In the genomic region with DNA sequence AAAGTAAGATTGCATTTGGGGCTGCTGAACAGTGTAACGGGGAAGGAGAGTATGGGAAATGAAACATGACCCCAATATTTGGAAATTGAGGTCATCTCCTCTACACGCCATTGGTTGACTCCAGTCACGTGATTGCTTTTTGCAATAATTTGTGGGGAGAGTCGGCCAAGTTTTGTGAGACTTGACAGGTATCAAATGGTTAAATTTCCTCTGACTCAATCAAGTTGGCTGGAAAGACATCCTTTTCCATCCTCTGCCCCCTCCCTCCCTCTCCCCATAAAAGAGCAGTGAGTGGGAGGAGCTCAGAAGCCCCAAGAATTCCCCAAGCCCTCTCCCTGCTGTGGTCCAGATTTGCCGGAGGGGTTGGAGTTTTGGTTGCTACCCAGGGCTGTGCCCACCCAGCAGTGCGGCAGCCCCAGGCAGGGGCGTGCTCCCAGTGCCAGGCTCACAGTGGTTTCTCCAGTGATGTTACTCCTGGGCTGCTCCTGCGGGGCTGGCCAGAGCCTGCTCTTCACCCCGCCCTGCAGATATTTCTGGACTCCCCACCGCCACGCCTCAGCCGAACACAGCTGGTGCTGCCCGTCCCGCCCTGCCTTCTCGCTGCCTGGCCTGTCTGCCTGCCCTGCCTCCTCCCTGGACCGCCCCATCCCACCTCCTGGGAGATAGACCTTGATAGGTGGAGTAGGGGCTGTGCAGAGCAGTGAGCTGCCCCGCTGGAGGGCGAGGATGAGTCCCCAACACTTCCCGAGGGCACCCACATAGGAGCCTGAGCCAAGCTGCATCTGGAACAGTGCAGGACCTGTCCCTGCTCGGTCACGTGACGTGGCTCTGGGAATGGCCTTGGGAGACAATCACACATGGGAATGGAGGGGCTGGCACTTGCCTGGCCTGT, we compare ENCODE assay signal across 9 cellular contexts. TPM values are rescaled to one million over a fixed set of nuclear protein-coding genes. Genes with fewer than 3 reads are reported as not detected.
DNase-seq lines count a peak whose midpoint lies in the region; TF ChIP-seq lines count a peak whose summit lies in the region.
"Had no signal": no experiment of that assay in that cellular context is flagged by ENCODE, and none has a peak within 500 bp of the region (broad histone marks: within the 10 kb centered on the region; RNA-seq: fewer than 3 reads in every experiment).

No MANE protein-coding gene starts in this region.

- H3K36me3 Mint-ChIP-seq in activated T-helper 2 cell treated with anti-CD3 and anti-CD28 coated beads, Interferon-gamma antibody, Interleukin-2, Interleukin-4, amounts not matched to agents 10 μg/mL and 5 μg/mL and 100 μg/mL, durations not matched to agents 14 hours and 24 hours and 36 hours (ENCODE audit: low read depth) = no peaks in the 10 kb centered on the region
- H3K36me3 Mint-ChIP-seq: memory B cell had no signal

- H3K4me2 ChIP-seq in trophoblast cell (ENCODE audit: low read length) = peak overlapping the region; percentile 59

- H3K9me3 Mint-ChIP-seq in activated T-helper 2 cell treated with anti-CD3 and anti-CD28 coated beads, Interferon-gamma antibody, Interleukin-2, Interleukin-4, amounts not matched to agents 10 μg/mL and 5 μg/mL and 100 μg/mL, durations not matched to agents 14 hours and 24 hours and 36 hours = no peaks in the 10 kb centered on the region
- H3K9me3 Mint-ChIP-seq: memory B cell had no signal

- peak overlapping the region; percentile 2 for H3K18ac ChIP-seq in trophoblast cell (ENCODE audit: low read length)

- H3K4me1 ChIP-seq in SJCRH30 (peaks cover 31% of the 10 kb centered on the region), trophoblast cell (ENCODE audit: control insufficient read depth in 1 of 2, insufficient read depth in 2 of 2, low read length in 2 of 2) (peaks cover 28 to 45% of the 10 kb centered on the region in 2 experiments)

- H3K27me3 ChIP-seq in BJ (ENCODE audit: control insufficient read depth, insufficient read depth, low read length) (no peaks in the 10 kb centered on the region), SJCRH30 (no peaks in the 10 kb centered on the region), trophoblast cell (ENCODE audit: insufficient read depth, low read length) (no peaks in the 10 kb centered on the region)

- WGBS in trophoblast cell (ENCODE audit: extremely low coverage, insufficient coverage, insufficient read length) = no CpG with 5 or more reads among the region's 22 CpGs

- peak overlapping the region; percentile 59 for H3K4ac ChIP-seq in trophoblast cell (ENCODE audit: low read depth, low read length)

- no peak overlapping the region for H2BK120ac ChIP-seq in trophoblast cell (ENCODE audit: insufficient read depth, low read length, poor library complexity)

- no peak overlapping the region for H2BK5ac ChIP-seq in trophoblast cell (ENCODE audit: low read depth, low read length, poor library complexity)

- POLR2A ChIA-PET in BJ (lab: Charles Lee) = interaction anchor here (1.0 to 1.3 kb wide), 4 partner anchors 17 to 210 kb away, joined by 3 to 4 read pairs (median 3); no protein-coding TSS in a partner anchor

- H3K4me3 Mint-ChIP-seq in activated T-helper 2 cell treated with anti-CD3 and anti-CD28 coated beads, Interferon-gamma antibody, Interleukin-2, Interleukin-4, amounts not matched to agents 10 μg/mL and 5 μg/mL and 100 μg/mL, durations not matched to agents 14 hours and 24 hours and 36 hours (ENCODE audit: low read depth) = no peak overlapping the region
- H3K4me3 Mint-ChIP-seq: memory B cell had no signal

- H3K14ac ChIP-seq in trophoblast cell (ENCODE audit: low read length) = no peak overlapping the region

- H3K9ac ChIP-seq in trophoblast cell (ENCODE audit: low read length) = peak overlapping the region; percentile 14

- no peak overlapping the region for H3K27ac Mint-ChIP-seq in activated T-helper 2 cell treated with anti-CD3 and anti-CD28 coated beads, Interferon-gamma antibody, Interleukin-2, Interleukin-4, amounts not matched to agents 10 μg/mL and 5 μg/mL and 100 μg/mL, durations not matched to agents 14 hours and 24 hours and 36 hours
- H3K27ac Mint-ChIP-seq: memory B cell had no signal

- peaks cover 15% of the 10 kb centered on the region for H3K27me3 Mint-ChIP-seq in activated T-helper 2 cell treated with anti-CD3 and anti-CD28 coated beads, Interferon-gamma antibody, Interleukin-2, Interleukin-4, amounts not matched to agents 10 μg/mL and 5 μg/mL and 100 μg/mL, durations not matched to agents 14 hours and 24 hours and 36 hours (ENCODE audit: low read depth)

- H3K79me2 ChIP-seq in trophoblast cell (ENCODE audit: control insufficient read depth, insufficient read depth, low read length, poor library complexity) = peaks cover 49% of the 10 kb centered on the region

- no peak for TF ChIP-seq CTCF in BJ (IDR thresholded peaks at IDR 0.05; ENCODE audit: insufficient read depth, low read depth, low read length)
- no peak for TF ChIP-seq CTCF in fibroblast of villous mesenchyme (IDR thresholded peaks at IDR 0.05; ENCODE audit: insufficient read depth, low read depth, low read length)
- no peak for TF ChIP-seq CTCF in GM13976 (IDR thresholded peaks at IDR 0.05; ENCODE audit: borderline replicate concordance, control extremely low read depth, extremely low read depth, insufficient read depth, missing control alignments)

- peaks cover 29% of the 10 kb centered on the region for H3K79me1 ChIP-seq in trophoblast cell (ENCODE audit: low read length)

- no peak overlapping the region for H2AFZ ChIP-seq in trophoblast cell (ENCODE audit: insufficient read depth, low read length, poor library complexity)

- H3K23ac ChIP-seq in trophoblast cell (ENCODE audit: low read length) = no peak overlapping the region

- no peak overlapping the region for H2BK12ac ChIP-seq in trophoblast cell (ENCODE audit: low read length)

- CTCF ChIA-PET in BJ (lab: Yijun Ruan, JAX) = interaction anchor here (0.7 to 5.2 kb wide), 9 partner anchors 11 to 195 kb away, joined by 3 to 29 read pairs (median 3); no protein-coding TSS in a partner anchor

- no peak overlapping the region for H4K91ac ChIP-seq in trophoblast cell (ENCODE audit: low read depth, low read length)

- no peaks in the 10 kb centered on the region for H3K4me1 Mint-ChIP-seq in activated T-helper 2 cell treated with anti-CD3 and anti-CD28 coated beads, Interferon-gamma antibody, Interleukin-2, Interleukin-4, amounts not matched to agents 10 μg/mL and 5 μg/mL and 100 μg/mL, durations not matched to agents 14 hours and 24 hours and 36 hours (ENCODE audit: low read depth)
- H3K4me1 Mint-ChIP-seq: memory B cell had no signal

- peak overlapping the region; percentile 76 for H3K4me3 ChIP-seq in BJ (ENCODE audit: low read depth, low read length)
- H3K4me3 ChIP-seq in SJCRH30 = peak overlapping the region; percentile 37
- peak overlapping the region; percentile 80 for H3K4me3 ChIP-seq in fibroblast of villous mesenchyme (ENCODE audit: low read depth, low read length)
- H3K4me3 ChIP-seq in trophoblast cell (ENCODE audit: low read depth, low read length) = peak overlapping the region; percentile 41

- H3K27ac ChIP-seq in SJCRH30 (peak overlapping the region; percentile 72), trophoblast cell (ENCODE audit: low read depth, low read length) (no peak overlapping the region)

- H3K9me3 ChIP-seq in SJCRH30 (replicated peaks) = no peaks in the 10 kb centered on the region
- H3K9me3 ChIP-seq in trophoblast cell (ENCODE audit: insufficient read depth, low read depth, low read length) = peaks cover 3% of the 10 kb centered on the region

- DNase-seq in BJ (ENCODE audit: low read depth) (peak; percentile 98), SJCRH30 (peak; percentile 95 to 96), fibroblast of villous mesenchyme (ENCODE audit: low read depth) (peak; percentile 98), trophoblast cell (peak in 1 of 2 donors; percentile 19), GM13976 (ENCODE audit: low spot score) (no peak), HuH-7.5 (ENCODE audit: low spot score) (no peak), SHP77 treated with DMSO at 0.1 percent for 48 hours (lab: John Stamatoyannopoulos, UW) (no peak)
- DNase-seq in activated T-helper 2 cell treated with anti-CD3 and anti-CD28 coated beads, Interferon-gamma antibody, Interleukin-2, Interleukin-4, amounts not matched to agents 10 μg/mL and 5 μg/mL and 100 μg/mL, durations not matched to agents 14 hours and 24 hours and 36 hours (ENCODE audit: low spot score) = no peak

- in situ Hi-C loops in GM13976 (cut with MboI; ENCODE audit: low sequenced_read_pairs, unreplicated experiment) = no loop called here

- intact Hi-C loops in activated T-helper 2 cell treated with anti-CD3 and anti-CD28 coated beads, Interferon-gamma antibody, Interleukin-2, Interleukin-4, amounts not matched to agents 10 μg/mL and 5 μg/mL and 100 μg/mL, durations not matched to agents 14 hours and 24 hours and 36 hours (cut with micrococcal nuclease) = no loop called here

- no peak overlapping the region for H4K8ac ChIP-seq in trophoblast cell (ENCODE audit: low read depth, low read length)

- H2AK5ac ChIP-seq in trophoblast cell (ENCODE audit: low read length) = no peak overlapping the region

- no peak overlapping the region for H4K12ac ChIP-seq in trophoblast cell (ENCODE audit: low read depth, low read length)

- H3K36me3 ChIP-seq in BJ (ENCODE audit: control insufficient read depth, insufficient read depth, low read length) = peaks cover 22% of the 10 kb centered on the region
- peaks cover 17% of the 10 kb centered on the region for H3K36me3 ChIP-seq in SJCRH30
- peaks cover 47 to 51% of the 10 kb centered on the region in 2 experiments for H3K36me3 ChIP-seq in trophoblast cell (ENCODE audit: control insufficient read depth in 1 of 2, insufficient read depth in 2 of 2, low read length in 2 of 2)

RNA-seq across cellular contexts. Expression of gene COL5A1, which starts 3.4 kb away (rescaled TPM):
- 170 and 251 TPM in 2 replicates for polyA plus RNA-seq in BJ (2011; rRNA removed)
- 213 and 249 TPM in 2 replicates for polyA minus RNA-seq in BJ (2011; rRNA and poly(A)+ RNA removed)
- total RNA-seq in SJCRH30 (2014; rRNA removed; shearing (Covaris generic)) = 30.9 and 32.1 TPM in 2 replicates
- total RNA-seq in fibroblast of villous mesenchyme = 295 and 502 TPM in 2 replicates
- polyA plus RNA-seq in trophoblast cell (2013) = 431 and 476 TPM in 2 replicates
- 0.11 TPM in 1 of 2 replicates, not detected in the other for total RNA-seq in activated T-helper 2 cell treated with anti-CD3 and anti-CD28 coated beads, Interferon-gamma antibody, Interleukin-2, Interleukin-4, amounts not matched to agents 10 μg/mL and 5 μg/mL and 100 μg/mL, durations not matched to agents 14 hours and 24 hours and 36 hours

Comparison
In these comparisons a context has a peak if more than half of its experiments do, and no peak if none do; other contexts are left out.
1. DNase-seq: peak in BJ (single experiment), SJCRH30 (2 of 2) and fibroblast of villous mesenchyme (single experiment); none in activated T-helper 2 cell treated with anti-CD3 and anti-CD28 coated beads, Interferon-gamma antibody, Interleukin-2, Interleukin-4, amounts not matched to agents 10 μg/mL and 5 μg/mL and 100 μg/mL, durations not matched to agents 14 hours and 24 hours and 36 hours (single experiment), GM13976 (single experiment), HuH-7.5 (single experiment) and SHP77 treated with DMSO at 0.1 percent for 48 hours (single experiment).
2. RNA of gene COL5A1, which starts 3.4 kb away (total RNA-seq): 295 to 502 TPM in fibroblast of villous mesenchyme and 30.9 to 32.1 TPM in SJCRH30; 0.11 TPM in activated T-helper 2 cell treated with anti-CD3 and anti-CD28 coated beads, Interferon-gamma antibody, Interleukin-2, Interleukin-4, amounts not matched to agents 10 μg/mL and 5 μg/mL and 100 μg/mL, durations not matched to agents 14 hours and 24 hours and 36 hours; every median in the first group is over 10 times any median in the second.
3. Peak in every context shown above with its lines, with median percentiles within 50 percentile points of each other: H3K4me3 ChIP-seq.